8 cellular contexts compared by ENCODE assay signal in the genomic region with DNA sequence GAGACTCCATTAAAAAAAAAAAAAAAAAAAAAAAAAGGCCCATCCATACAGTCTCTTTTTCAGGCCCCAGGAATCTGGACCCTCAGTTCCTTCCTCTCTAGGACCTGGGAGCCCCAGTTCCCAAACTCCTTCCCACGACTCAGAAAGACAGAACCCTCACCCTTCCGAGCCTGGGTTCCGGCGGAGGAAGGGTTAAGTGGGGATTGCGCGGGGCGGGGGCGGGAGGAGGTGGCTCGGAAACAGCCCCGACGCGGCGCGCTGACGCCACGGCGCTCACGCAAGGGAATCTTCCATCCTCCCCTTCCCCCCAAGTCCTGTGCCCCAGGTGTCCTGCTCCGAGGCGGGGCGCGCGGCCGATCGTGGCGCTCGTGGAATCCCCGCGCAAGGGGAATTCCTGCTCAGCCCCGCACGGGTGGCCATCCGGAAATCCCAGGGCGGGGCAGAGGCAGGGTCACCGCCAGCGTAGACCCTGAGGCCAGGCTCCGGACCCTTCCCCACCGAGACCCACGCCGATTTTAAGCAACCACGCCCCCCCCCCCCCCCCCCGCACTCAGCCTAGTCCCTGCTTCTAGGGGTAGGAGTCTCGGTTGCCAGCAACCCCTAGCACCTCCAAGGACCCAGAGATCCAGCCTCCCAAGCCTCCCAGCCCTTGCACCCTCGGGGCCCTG. TPM values are rescaled to one million over a fixed set of nuclear protein-coding genes. Genes with fewer than 3 reads are reported as not detected.
DNase-seq lines count a peak whose midpoint lies in the region; ATAC-seq and FAIRE-seq lines count a peak whose summit lies in the region.

No MANE protein-coding gene starts in this region.

- FAIRE-seq in GM18507 (lab: Jason Lieb, UNC): peak; percentile 98

- ATAC-seq in HG03196 (IDR thresholded peaks at IDR 0.05; ENCODE audit: unreplicated experiment): peak; percentile 39
- ATAC-seq in left lobe of liver: peak; percentile 90

- DNase-seq in 8988T (peak; percentile 85), GM18507 (ENCODE audit: extremely low spot score, insufficient read length, low read depth) (peak; percentile 87), NCI-H510A treated with DMSO at 0.1 percent for 48 hours (lab: John Stamatoyannopoulos, UW) (peak; percentile 34), dedifferentiated amniotic fluid mesenchymal stem cell (ENCODE audit: extremely low spot score) (peak; percentile 51), left lobe of liver (ENCODE audit: low spot score) (peak; percentile 89)
- peak; percentile 76 to 79 for DNase-seq in activated CD4-positive, alpha-beta T cell treated with anti-CD3 and anti-CD28 coated beads, Interleukin-2, amount 50 U/mL, for 24 hours (ENCODE audit: low read depth in 1 of 2, low spot score in 1 of 2)
- peak; percentile 87 for DNase-seq in stimulated activated CD4-positive, alpha-beta T cell treated with anti-CD3 and anti-CD28 coated beads, Interleukin-1b, Interleukin-23, amount 100 ng/mL, for 48 hours

RNA-seq across cellular contexts. Expression of gene NFKBID, which starts 0.7 kb away (rescaled TPM):
- total RNA-seq in left lobe of liver: 2.3 TPM

RNA-seq across cellular contexts. Expression of gene HCST, which starts 2.6 kb away (rescaled TPM):
- total RNA-seq in left lobe of liver: 1.8 TPM

RNA-seq across cellular contexts. Expression of gene TYROBP, which starts 8.4 kb away (rescaled TPM):
- total RNA-seq in left lobe of liver: 20.2 TPM

RNA-seq across cellular contexts. Expression of gene APLP1, which starts 31.3 kb away (rescaled TPM):
- 0.40 TPM for total RNA-seq in left lobe of liver

RNA-seq across cellular contexts. Expression of gene LRFN3, which starts 36.5 kb away (rescaled TPM):
- total RNA-seq in left lobe of liver: 8.4 TPM

Comparison
In these comparisons a context has a peak if more than half of its experiments do, and no peak if none do; other contexts are left out.
1. Peak in every context shown above with its lines: DNase-seq and ATAC-seq.
2. DNase-seq: peak in every context shown above with its lines; median percentile 89 in left lobe of liver; 87 in GM18507; 87 in stimulated activated CD4-positive, alpha-beta T cell treated with anti-CD3 and anti-CD28 coated beads, Interleukin-1b, Interleukin-23, amount 100 ng/mL, for 48 hours; 85 in 8988T; 78 in activated CD4-positive, alpha-beta T cell treated with anti-CD3 and anti-CD28 coated beads, Interleukin-2, amount 50 U/mL, for 24 hours; 51 in dedifferentiated amniotic fluid mesenchymal stem cell; 34 in NCI-H510A treated with DMSO at 0.1 percent for 48 hours.